Comparison of ENCODE assay signal across 9 cellular contexts in the genomic region with DNA sequence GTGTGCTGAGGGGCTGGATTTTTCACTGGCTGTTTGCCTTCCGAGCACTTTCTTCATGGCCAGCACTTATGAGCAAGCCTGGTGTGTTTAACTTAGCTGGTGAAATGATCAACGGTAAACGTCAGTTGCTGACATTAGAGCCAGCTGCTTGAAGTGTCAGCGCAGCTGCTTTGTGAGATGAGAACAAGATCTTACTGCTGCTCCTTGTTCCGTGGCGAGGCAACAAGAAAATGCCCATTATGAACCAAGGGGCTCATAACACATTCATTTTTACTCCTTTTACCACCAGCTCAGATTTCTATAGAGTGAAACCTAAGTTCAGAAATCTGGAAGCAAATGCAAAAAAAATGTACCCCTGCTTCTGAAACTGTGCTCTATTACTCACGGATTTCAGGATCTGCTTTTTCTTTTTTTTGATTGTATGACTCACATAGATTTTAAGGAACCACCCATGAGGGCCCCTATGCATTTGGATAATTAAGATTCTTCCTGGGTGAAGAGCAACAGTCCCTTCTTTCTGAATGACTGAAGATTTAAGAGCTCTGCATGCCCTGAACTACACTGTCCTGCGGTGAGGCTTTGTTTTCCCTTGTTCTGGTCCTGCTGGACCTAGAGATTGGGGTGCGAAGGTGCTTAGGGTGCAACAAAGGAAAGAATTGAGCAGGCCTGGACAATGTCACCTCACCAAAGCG.
DNase-seq lines count a peak whose midpoint lies in the region; ATAC-seq, FAIRE-seq and TF ChIP-seq lines count a peak whose summit lies in the region.
"Had no signal": no experiment of that assay in that cellular context is flagged by ENCODE, and none has a peak within 500 bp of the region (broad histone marks: within the 10 kb centered on the region; RNA-seq: fewer than 3 reads in every experiment).

No MANE protein-coding gene starts in this region.

- TF ChIP-seq EP300 in A549 (IDR thresholded peaks at IDR 0.05) = no peak
- TF ChIP-seq EP300 in gastroesophageal sphincter (IDR thresholded peaks at IDR 0.05) = no peak

- DNase-seq in A549 (ENCODE audit: low read depth in 1 of 2, low spot score in 1 of 2) = peak in 1 of 2 experiments; percentile 19
- peak; percentile 31 for DNase-seq in HTR-8/SVneo (ENCODE audit: insufficient read length, low spot score)
- DNase-seq in Panc1 (ENCODE audit: low read depth, low spot score) = no peak
- DNase-seq in sciatic nerve (ENCODE audit: low spot score) = no peak
- DNase-seq: activated naive CD8-positive, alpha-beta T cell treated with anti-CD3 and anti-CD28 coated beads, Interleukin-2, amount 10 ng/mL, durations not matched to agents 7 days and 5 days had no signal

- TF ChIP-seq CTCF in A549 (IDR thresholded peaks at IDR 0.05) (no peak), Panc1 (IDR thresholded peaks at IDR 0.05) (no peak), gastroesophageal sphincter (IDR thresholded peaks at IDR 0.05) (no peak)

- FAIRE-seq in A549 (lab: Jason Lieb, UNC) = no peak
- FAIRE-seq in HTR-8/SVneo (lab: Jason Lieb, UNC) = peak; percentile 64

- POLR2A ChIA-PET in A549 (lab: Yijun Ruan, JAX) (interaction anchor here (1.1 kb wide), 1 partner anchor 45 kb away, joined by 3 read pairs; no protein-coding TSS in a partner anchor), Panc1 (lab: Charles Lee) (interaction anchor here (0.7 kb wide), 1 partner anchor 30 kb away, joined by 4 read pairs; no protein-coding TSS in a partner anchor)

- TF ChIP-seq POLR2A in A549 (IDR thresholded peaks at IDR 0.05; ENCODE audit: low read length) (no peak), gastroesophageal sphincter (IDR thresholded peaks at IDR 0.05) (no peak)

- peak overlapping the region; percentile 55 for H3K4me2 ChIP-seq in A549

- H3K9me3 ChIP-seq in A549 = no peaks in the 10 kb centered on the region
- H3K9me3 ChIP-seq in Panc1 (ENCODE audit: control insufficient read depth, insufficient read depth, low read depth, low read length) = no peaks in the 10 kb centered on the region
- no peaks in the 10 kb centered on the region for H3K9me3 ChIP-seq in gastroesophageal sphincter

- H3K27me3 ChIP-seq in Panc1 (ENCODE audit: control insufficient read depth, insufficient read depth, low read length) = no peaks in the 10 kb centered on the region
- H3K27me3 ChIP-seq in gastroesophageal sphincter = no peaks in the 10 kb centered on the region

- intact Hi-C loops in Panc1 (cut with micrococcal nuclease; ENCODE audit: unreplicated experiment) = no loop called here
- intact Hi-C loops in sciatic nerve (cut with DNase I) = no loop called here

- no peak overlapping the region for H3K4me3 ChIP-seq in A549
- no peak overlapping the region for H3K4me3 ChIP-seq in Panc1 (ENCODE audit: low read depth in 2 of 2, low read length in 2 of 2)
- peak overlapping the region in 1 of 2 donors; percentile 16 for H3K4me3 ChIP-seq in gastroesophageal sphincter

- TF ChIP-seq RAD21 in A549 (conservative IDR thresholded peaks at IDR 0.05 in 1 of 2, IDR thresholded peaks at IDR 0.05 in 1 of 2) = no peak

- CTCF ChIA-PET in A549 (lab: Yijun Ruan, JAX) (interaction anchor here (0.6 kb wide), 1 partner anchor 93 kb away, joined by 3 read pairs; no protein-coding TSS in a partner anchor), Panc1 (lab: Charles Lee) (no interaction called here)

- H3K27ac ChIP-seq in A549 (peak overlapping the region in 1 of 2 experiments; percentile 20; a peak in 1 of 6 replicates), Panc1 (ENCODE audit: low read length) (no peak overlapping the region), gastroesophageal sphincter (peak overlapping the region in 3 of 4 donors; percentile 52 to 72 (median 60))

- H3K4me1 ChIP-seq in A549 (peaks cover 17% of the 10 kb centered on the region), Panc1 (ENCODE audit: control insufficient read depth, insufficient read depth, low read length) (peaks cover 6% of the 10 kb centered on the region), gastroesophageal sphincter (peaks cover 4 to 26% (median 4%) of the 10 kb centered on the region in 3 donors)

- 30% methylated on average over 10 of the region's 10 CpGs for WGBS in A549 (ENCODE audit: missing lambda C conversion rate)
- 7 to 10% methylated on average over 3 to 8 of the region's 10 CpGs for WGBS in gastroesophageal sphincter (ENCODE audit: low coverage in 1 of 2), 2 donors

- BruUV-seq in Panc1 (replicated peaks; lab: Mats Ljungman, UMichigan) = no TSS peak

- peak; percentile 60 to 76; a peak in 4 of 6 replicates for ATAC-seq in A549
- ATAC-seq in Panc1 = peak; percentile 51; the same call in 1 of the 2 replicates
- peak; percentile 74 for ATAC-seq in gastroesophageal sphincter
- ATAC-seq in sciatic nerve = peak; percentile 76
- no peak for ATAC-seq in HG02610 (IDR thresholded peaks at IDR 0.05; ENCODE audit: unreplicated experiment)
- ATAC-seq in GM19035 (IDR thresholded peaks at IDR 0.05; ENCODE audit: unreplicated experiment) = no peak
- ATAC-seq in HG02852 (IDR thresholded peaks at IDR 0.05; ENCODE audit: unreplicated experiment) = no peak

- in situ Hi-C loops in Panc1 (cut with HindIII; ENCODE audit: low pct_unique_long_range_greater_than_20kb, low sequenced_read_pairs) = no loop called here

- no peaks in the 10 kb centered on the region for H3K36me3 ChIP-seq in Panc1 (ENCODE audit: control insufficient read depth, insufficient read depth, low read length)
- no peaks in the 10 kb centered on the region for H3K36me3 ChIP-seq in gastroesophageal sphincter

TF ChIP-seq in A549, 52 proteins besides CTCF, POLR2A, EP300 and RAD21:
- TF ChIP-seq, protein P1, sequence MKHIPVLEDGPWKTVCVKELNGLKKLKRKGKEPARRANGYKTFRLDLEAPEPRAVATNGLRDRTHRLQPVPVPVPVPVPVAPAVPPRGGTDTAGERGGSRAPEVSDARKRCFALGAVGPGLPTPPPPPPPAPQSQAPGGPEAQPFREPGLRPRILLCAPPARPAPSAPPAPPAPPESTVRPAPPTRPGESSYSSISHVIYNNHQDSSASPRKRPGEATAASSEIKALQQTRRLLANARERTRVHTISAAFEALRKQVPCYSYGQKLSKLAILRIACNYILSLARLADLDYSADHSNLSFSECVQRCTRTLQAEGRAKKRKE (CRISPR knock-in tag; IDR thresholded peaks at IDR 0.05; ENCODE audit: low read depth) = no peak

Comparison
In these comparisons a context has a peak if more than half of its experiments do, and no peak if none do; other contexts are left out.
1. ATAC-seq: peak in A549 (2 of 2), Panc1 (single experiment), gastroesophageal sphincter (single experiment) and sciatic nerve (single experiment); none in HG02610 (single experiment), GM19035 (single experiment) and HG02852 (single experiment).